ENCODE assay signal across 29 cellular contexts in the genomic region with DNA sequence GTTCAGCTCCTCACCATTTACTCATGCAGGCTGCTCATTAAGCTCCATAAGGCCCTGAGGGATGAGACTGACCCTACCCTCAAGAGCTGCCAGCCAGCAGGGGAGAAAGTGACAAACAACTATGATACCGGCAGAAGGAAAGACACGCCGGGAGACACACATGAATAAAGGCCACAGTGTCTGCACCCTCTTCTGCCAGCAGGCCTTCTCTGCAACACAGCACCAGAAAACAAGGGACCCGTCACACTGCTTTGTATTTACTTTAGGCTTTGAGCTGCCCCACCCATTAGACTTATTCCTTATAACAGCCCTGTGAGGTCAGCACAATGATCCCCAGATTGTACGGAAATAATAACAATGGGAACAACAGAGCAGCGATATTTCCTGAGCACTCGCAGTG. TPM values are rescaled to one million over a fixed set of nuclear protein-coding genes. Genes with fewer than 3 reads are reported as not detected.
"Had no signal": no experiment of that assay in that cellular context is flagged by ENCODE, and none has a peak within 500 bp of the region (broad histone marks: within the 10 kb centered on the region; RNA-seq: fewer than 3 reads in every experiment).

No MANE protein-coding gene starts in this region.

- H3K36me3 ChIP-seq: neutrophil, pancreas, prostate gland, stomach, thoracic aorta, thyroid gland, tibial nerve, upper lobe of left lung, vagina had no signal

- H3K4me1 ChIP-seq: pancreas, prostate gland, thyroid gland, upper lobe of left lung, vagina had no signal

- H3K9me3 ChIP-seq: neutrophil, pancreas, prostate gland, thoracic aorta, thyroid gland, upper lobe of left lung, vagina had no signal

- DNase-seq: naive thymus-derived CD8-positive, alpha-beta T cell; nephron progenitor cell; nucleus accumbens; pancreas; right cardiac atrium; stimulated activated CD4-positive, alpha-beta T cell treated with anti-CD3 and anti-CD28 coated beads, Interleukin-15, amount 100 ng/mL, for 24 hours; stimulated activated CD4-positive, alpha-beta T cell treated with anti-CD3 and anti-CD28 coated beads, Interleukin-2, amount 100 ng/mL, for 24 hours; stimulated activated CD4-positive, alpha-beta T cell treated with anti-CD3 and anti-CD28 coated beads, Interleukin-2, amount 100 ng/mL, for 48 hours; stimulated activated CD4-positive, alpha-beta T cell treated with anti-CD3 and anti-CD28 coated beads, Interleukin-4, amount 100 ng/mL, for 24 hours; stimulated activated naive B cell treated with anti-CD40 and anti-IgM and Interleukin-4, amounts not matched to agents 10 μg/mL and 1 μg/mL and 100 μg/mL, for 72 hours; stimulated activated naive CD4-positive, alpha-beta T cell treated with Interleukin-2 at 50 U/mL for 16 hours; stomach; thyroid gland; trophoblast cell; upper lobe of left lung had no signal

- FAIRE-seq: pancreas, urothelium cell line had no signal

- ATAC-seq: naive thymus-derived CD8-positive, alpha-beta T cell; natural killer cell treated with Interleukin-12 subunit alpha and Interleukin-12 subunit beta and Interleukin-15 and Interleukin-18, amount 100 ng/mL, for 72 hours; pancreas; right cardiac atrium; sciatic nerve; stimulated activated effector memory CD8-positive, alpha-beta T cell treated with anti-CD3 and anti-CD28 coated beads, Interleukin-12 subunit alpha, Interleukin-12 subunit beta, amount 100 ng/mL, for 72 hours; stimulated activated naive B cell treated with anti-CD40 and anti-IgM and Interleukin-4, amounts not matched to agents 10 μg/mL and 1 μg/mL and 100 μg/mL, for 72 hours had no signal

- H3K4me3 ChIP-seq: pancreas, prostate gland, skin epidermis, stomach, thoracic aorta, thyroid gland, tibial nerve, upper lobe of left lung, vagina had no signal

- H3K27ac ChIP-seq: neutrophil, pancreas, prostate gland, skin epidermis, stomach, thoracic aorta, thyroid gland, tibial nerve, upper lobe of left lung, vagina had no signal

- H3K27me3 ChIP-seq: pancreas, thyroid gland, vagina had no signal

RNA-seq across cellular contexts. Expression of gene GABBR2, which starts 7.2 kb away (rescaled TPM):
- total RNA-seq: naive thymus-derived CD8-positive, alpha-beta T cell; natural killer cell treated with Interleukin-12 subunit alpha and Interleukin-12 subunit beta and Interleukin-15 and Interleukin-18, amount 100 ng/mL, for 72 hours; omental fat pad; osteocyte; posterior vena cava; right cardiac atrium; subcutaneous adipose tissue; thoracic aorta; vagina had no signal
- polyA plus RNA-seq: naive thymus-derived CD8-positive, alpha-beta T cell; right cardiac atrium had no signal
